8 cellular contexts compared by ENCODE assay signal in genomic region chr14:68380304-68380840, GRCh38.
DNase-seq lines count a peak whose midpoint lies in the region; ATAC-seq and TF ChIP-seq lines count a peak whose summit lies in the region.

No MANE protein-coding gene starts in this region.

- no peak overlapping the region for H3K18ac ChIP-seq in neuronal stem cell (ENCODE audit: low read length)

- intact Hi-C loops in spleen (cut with DNase I; ENCODE audit: low total_unique reads), result no loop called here
- intact Hi-C loops in Calu3 (cut with micrococcal nuclease; ENCODE audit: unreplicated experiment), result no loop called here

- DNase-seq in T-helper 17 cell (no peak), spleen (no peak), NCI-H2107 (lab: John Stamatoyannopoulos, UW) (no peak), Calu3 (no peak), neuronal stem cell (ENCODE audit: low spot score) (no peak), iPS-NIHi11 (ENCODE audit: low spot score) (no peak)

- H3K36me3 Mint-ChIP-seq in T-helper 17 cell (ENCODE audit: low read depth) (no peaks in the 10 kb centered on the region), Calu3 (ENCODE audit: insufficient read depth, unreplicated experiment) (peaks cover 4% of the 10 kb centered on the region)

- no peaks in the 10 kb centered on the region for H3K27me3 Mint-ChIP-seq in T-helper 17 cell
- H3K27me3 Mint-ChIP-seq in Calu3 (ENCODE audit: unreplicated experiment), result no peaks in the 10 kb centered on the region

- CTCF ChIA-PET in Calu3 (lab: Charles Lee), result no interaction called here

- H3K4me3 Mint-ChIP-seq in T-helper 17 cell (peak overlapping the region; percentile 39), Calu3 (ENCODE audit: low read depth, unreplicated experiment) (no peak overlapping the region)

- no peak overlapping the region for H2BK120ac ChIP-seq in neuronal stem cell (ENCODE audit: low read depth, low read length)

- H3K14ac ChIP-seq in neuronal stem cell (ENCODE audit: low read length), result no peak overlapping the region

- no peak overlapping the region for H2BK5ac ChIP-seq in neuronal stem cell (ENCODE audit: low read length)

- no peaks in the 10 kb centered on the region for H3K9me3 Mint-ChIP-seq in Calu3 (ENCODE audit: low read depth, unreplicated experiment)

- no peak overlapping the region for H3K23ac ChIP-seq in neuronal stem cell (ENCODE audit: low read depth, low read length, poor library complexity)

- H3K4ac ChIP-seq in neuronal stem cell (ENCODE audit: low read length), result no peak overlapping the region

- H4K8ac ChIP-seq in neuronal stem cell (ENCODE audit: low read depth, low read length), result no peak overlapping the region

- no peak overlapping the region for H2BK15ac ChIP-seq in neuronal stem cell (ENCODE audit: low read length)

- H3K9me3 ChIP-seq in T-helper 17 cell (ENCODE audit: control insufficient read depth, low read length, poor library complexity, severe bottlenecking) (no peaks in the 10 kb centered on the region), spleen (no peaks in the 10 kb centered on the region), neuronal stem cell (replicated peaks in 1 of 2; ENCODE audit: control insufficient read depth in 2 of 2, insufficient read depth in 1 of 2, low read depth in 1 of 2, low read length in 2 of 2) (no peaks in the 10 kb centered on the region)

- no peak overlapping the region for H4K91ac ChIP-seq in neuronal stem cell (ENCODE audit: low read depth, low read length, poor library complexity)

- no TSS peak for BruUV-seq in Calu3 (replicated peaks; lab: Mats Ljungman, UMichigan)

- H3K27ac Mint-ChIP-seq in T-helper 17 cell, result peak overlapping the region; percentile 93
- H3K27ac Mint-ChIP-seq in Calu3 (ENCODE audit: unreplicated experiment), result no peak overlapping the region

- H3K4me2 ChIP-seq in neuronal stem cell (ENCODE audit: insufficient read depth, low read length, poor library complexity, severe bottlenecking), result no peak overlapping the region

- H2AK5ac ChIP-seq in neuronal stem cell (ENCODE audit: low read depth, low read length), result no peak overlapping the region

- H3K79me1 ChIP-seq in neuronal stem cell (ENCODE audit: low read depth, low read length), result no peaks in the 10 kb centered on the region

- no peak overlapping the region for H2AFZ ChIP-seq in neuronal stem cell (ENCODE audit: low read length)

- H3K36me3 ChIP-seq in spleen (no peaks in the 10 kb centered on the region), neuronal stem cell (replicated peaks in 1 of 2; ENCODE audit: control insufficient read depth in 2 of 2, insufficient read depth in 2 of 2, low read length in 2 of 2) (no peaks in the 10 kb centered on the region)

- H3K27me3 ChIP-seq in spleen (replicated peaks in 1 of 7), result no peaks in the 10 kb centered on the region
- H3K27me3 ChIP-seq in neuronal stem cell (ENCODE audit: control insufficient read depth in 3 of 3, insufficient read depth in 3 of 3, low read depth in 1 of 3, low read length in 3 of 3), result no peaks in the 10 kb centered on the region

- no peak overlapping the region for H3K4me3 ChIP-seq in spleen
- no peak overlapping the region for H3K4me3 ChIP-seq in neuronal stem cell (ENCODE audit: low read length in 2 of 2)

- H2BK12ac ChIP-seq in neuronal stem cell (ENCODE audit: low read length), result no peak overlapping the region

- no peak overlapping the region for H3K9ac ChIP-seq in neuronal stem cell (ENCODE audit: low read depth, low read length, poor library complexity)

- no peak for TF ChIP-seq POLR2A in spleen (IDR thresholded peaks at IDR 0.05)

- H3K4me1 Mint-ChIP-seq in T-helper 17 cell, result peaks cover 49% of the 10 kb centered on the region
- H3K4me1 Mint-ChIP-seq in Calu3 (ENCODE audit: low read depth, unreplicated experiment), result peaks cover 26% of the 10 kb centered on the region

- H3K27ac ChIP-seq in spleen, result peak overlapping the region in 5 of 8 donors; percentile 23 to 72 (median 61)
- no peak overlapping the region for H3K27ac ChIP-seq in neuronal stem cell (replicated peaks; ENCODE audit: low read length)

- TF ChIP-seq CTCF in spleen (IDR thresholded peaks at IDR 0.05 in 8 of 11, conservative IDR thresholded peaks at IDR 0.05 in 3 of 11) (no peak), Calu3 (IDR thresholded peaks at IDR 0.05; ENCODE audit: unreplicated experiment) (no peak)

- peak; percentile 74 for ATAC-seq in GM18907 (IDR thresholded peaks at IDR 0.05; ENCODE audit: unreplicated experiment)
- ATAC-seq in HG02870 (IDR thresholded peaks at IDR 0.05; ENCODE audit: unreplicated experiment), result peak; percentile 72
- ATAC-seq in T-helper 17 cell, result no peak

- WGBS in spleen, 5 donors, result 72 to 93% (median 84%) methylated on average over 1 of the region's 1 CpG
- WGBS in neuronal stem cell (ENCODE audit: extremely low coverage in 2 of 2, insufficient read length in 2 of 2, insufficient replicate concordance in 1 of 2), 2 donors, result no CpG with 5 or more reads among the region's 1 CpG

- H3K4me1 ChIP-seq in spleen (peaks cover 25 to 79% (median 50%) of the 10 kb centered on the region in 6 donors), neuronal stem cell (ENCODE audit: control insufficient read depth in 2 of 2, insufficient read depth in 1 of 2, low read depth in 1 of 2, low read length in 2 of 2) (peaks cover 5% of the 10 kb centered on the region in 2 donors)
